Comparison of ENCODE assay signal across 11 cellular contexts in the genomic region with DNA sequence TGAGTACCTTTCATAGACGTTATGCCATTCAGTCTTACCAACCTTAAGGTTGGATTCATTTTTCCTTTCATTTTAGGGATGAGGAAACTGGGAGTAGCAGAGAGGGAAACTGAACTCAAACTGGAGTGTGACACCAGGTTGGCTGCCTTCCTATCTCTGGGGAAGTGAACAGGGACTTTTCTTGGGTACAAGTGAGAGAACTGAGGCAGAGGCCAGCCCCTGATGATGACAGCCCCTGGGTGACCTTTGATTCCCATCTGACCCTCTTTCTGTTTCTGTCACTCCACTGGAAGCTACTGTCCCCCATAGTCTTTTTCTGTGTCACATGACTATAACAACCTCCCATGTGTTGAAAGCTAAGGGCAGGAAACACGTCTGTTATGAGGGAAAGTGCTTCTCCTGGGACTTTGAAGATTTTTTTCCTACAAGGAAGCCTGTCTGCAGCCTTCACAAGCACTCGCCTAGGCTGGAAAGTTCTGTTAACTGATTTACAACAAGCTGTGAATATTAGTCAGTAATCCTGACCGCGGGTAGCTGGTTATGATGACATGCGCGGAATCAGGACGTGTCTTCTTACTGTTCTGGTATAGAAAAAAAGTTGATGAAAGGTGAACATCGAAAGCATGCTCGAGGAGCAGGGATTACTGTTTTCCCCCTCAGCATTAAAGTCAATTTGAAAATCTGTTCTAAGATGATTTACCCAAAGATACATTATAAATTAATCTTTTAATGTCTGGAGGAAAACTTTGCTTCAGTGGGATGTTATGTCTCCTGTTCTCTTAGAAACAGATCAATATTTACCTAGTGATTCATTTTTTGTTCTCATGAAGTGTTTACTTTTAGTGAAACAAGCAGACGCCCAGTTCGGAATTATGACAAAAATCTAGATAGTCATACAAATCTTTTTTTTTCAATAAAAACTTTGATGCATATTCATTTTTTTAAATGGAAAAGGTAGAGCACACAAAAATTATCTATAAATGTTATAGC. TPM values are rescaled to one million over a fixed set of nuclear protein-coding genes. Genes with fewer than 3 reads are reported as not detected.
DNase-seq lines count a peak whose midpoint lies in the region; ATAC-seq and TF ChIP-seq lines count a peak whose summit lies in the region.
"Had no signal": no experiment of that assay in that cellular context is flagged by ENCODE, and none has a peak within 500 bp of the region (broad histone marks: within the 10 kb centered on the region; RNA-seq: fewer than 3 reads in every experiment).

No MANE protein-coding gene starts in this region.

- DNase-seq in Daoy (ENCODE audit: low read depth) (peak; percentile 65), SHP77 (lab: John Stamatoyannopoulos, UW) (peak; percentile 9 to 32), fibroblast of the aortic adventitia (ENCODE audit: low read depth) (peak; percentile 63), psoas muscle (no peak), HuH-7.5 (ENCODE audit: low spot score) (no peak), SKM-1 (lab: John Stamatoyannopoulos, UW; ENCODE audit: unreplicated experiment) (no peak), mucosa of gallbladder (ENCODE audit: low spot score) (no peak)
- no peak for DNase-seq in CD8-positive, alpha-beta T cell
- DNase-seq: MM.1S, retina had no signal

- H3K27me3 Mint-ChIP-seq in CD8-positive, alpha-beta T cell (ENCODE audit: low read depth), result no peaks in the 10 kb centered on the region

- POLR2A ChIA-PET in CD8-positive, alpha-beta T cell (lab: Charles Lee), result no interaction called here

- H3K36me3 Mint-ChIP-seq in CD8-positive, alpha-beta T cell, result peaks cover 85% of the 10 kb centered on the region

- CTCF ChIA-PET in CD8-positive, alpha-beta T cell (lab: Charles Lee), result interaction anchor here (1.3 to 2.8 kb wide), 3 partner anchors 9 to 215 kb away, joined by 4 to 15 read pairs (median 7); no protein-coding TSS in a partner anchor

- peaks cover 48% of the 10 kb centered on the region for H3K4me1 ChIP-seq in psoas muscle
- H3K4me1 ChIP-seq in CD8-positive, alpha-beta T cell (ENCODE audit: insufficient read depth, low read length), result no peaks in the 10 kb centered on the region

- intact Hi-C loops in psoas muscle (cut with DNase I), result no loop called here
- intact Hi-C loops in CD8-positive, alpha-beta T cell (cut with DNase I, micrococcal nuclease), result loop anchor here (5.0 to 10.0 kb wide), 2 partner anchors 42 to 55 kb away; no protein-coding TSS in a partner anchor

- H3K27ac ChIP-seq in psoas muscle, result peak overlapping the region; percentile 78
- H3K27ac ChIP-seq in CD8-positive, alpha-beta T cell (ENCODE audit: low read depth, low read length), result no peak overlapping the region

- H3K9me3 Mint-ChIP-seq in CD8-positive, alpha-beta T cell, result no peaks in the 10 kb centered on the region

- H3K4me3 ChIP-seq in fibroblast of the aortic adventitia (ENCODE audit: low read depth, low read length) (no peak overlapping the region), psoas muscle (no peak overlapping the region)
- no peak overlapping the region for H3K4me3 ChIP-seq in CD8-positive, alpha-beta T cell (ENCODE audit: low read depth, low read length)
- H3K4me3 ChIP-seq: GM12878 had no signal

- H3K4me1 Mint-ChIP-seq in CD8-positive, alpha-beta T cell (ENCODE audit: low read depth), result no peaks in the 10 kb centered on the region

- TF ChIP-seq CTCF in fibroblast of the aortic adventitia (IDR thresholded peaks at IDR 0.05; ENCODE audit: insufficient read depth, low read length), result no peak
- TF ChIP-seq CTCF in psoas muscle (IDR thresholded peaks at IDR 0.05), result no peak
- TF ChIP-seq CTCF in CD8-positive, alpha-beta T cell (IDR thresholded peaks at IDR 0.05), result no peak

- WGBS in psoas muscle, 3 donors, result 62 to 71% (median 64%) methylated on average over 12 of the region's 12 CpGs

- no peak overlapping the region for H3K27ac Mint-ChIP-seq in CD8-positive, alpha-beta T cell

- no peak overlapping the region for H3K4me3 Mint-ChIP-seq in CD8-positive, alpha-beta T cell

- ATAC-seq in psoas muscle, result no peak
- no peak for ATAC-seq in CD8-positive, alpha-beta T cell
- ATAC-seq: GM12878 had no signal

- H3K9me3 ChIP-seq in psoas muscle, result no peaks in the 10 kb centered on the region
- H3K9me3 ChIP-seq in CD8-positive, alpha-beta T cell (ENCODE audit: low read length), result no peaks in the 10 kb centered on the region

- no peaks in the 10 kb centered on the region for H3K27me3 ChIP-seq in psoas muscle (ENCODE audit: insufficient read depth in 3 of 3, low read length in 2 of 3)
- no peaks in the 10 kb centered on the region for H3K27me3 ChIP-seq in CD8-positive, alpha-beta T cell (ENCODE audit: insufficient read depth, low read length)

- peaks cover 6 to 89% of the 10 kb centered on the region in 2 donors for H3K36me3 ChIP-seq in psoas muscle (ENCODE audit: insufficient read depth in 1 of 2, low read depth in 1 of 2)
- peaks cover 21% of the 10 kb centered on the region for H3K36me3 ChIP-seq in CD8-positive, alpha-beta T cell (ENCODE audit: insufficient read depth, low read length)

RNA-seq across cellular contexts. Expression of gene ABHD2, which starts 31.5 kb away (rescaled TPM):
- 27.1 and 31.7 TPM in 2 replicates for total RNA-seq in Daoy (2014; rRNA removed; shearing (Covaris generic))
- total RNA-seq in fibroblast of the aortic adventitia (ENCODE audit: low replicate concordance), result 34.5 and 100 TPM in 2 replicates
- 100 to 1,000 TPM in 3 of 4 donors, 10 to 100 TPM in 1; 66.1 to 215 (median 157) TPM for total RNA-seq in psoas muscle
- 10 to 100 TPM; 10.8 to 30.9 (median 26.7) TPM for polyA plus RNA-seq in psoas muscle
- total RNA-seq in mucosa of gallbladder, result 430 TPM
- 10 to 100 TPM; 22.2 to 25.7 TPM for total RNA-seq in CD8-positive, alpha-beta T cell

Comparison
In these comparisons a context has a peak if more than half of its experiments do, and no peak if none do; other contexts are left out.
1. DNase-seq: peak in Daoy (single experiment), SHP77 (2 of 2) and fibroblast of the aortic adventitia (single experiment); none in psoas muscle (0 of 2), HuH-7.5 (single experiment), SKM-1 (single experiment), mucosa of gallbladder (single experiment) and CD8-positive, alpha-beta T cell (0 of 7).
2. intact Hi-C loops: an anchor here in CD8-positive, alpha-beta T cell (5.0 to 10.0 kb wide); none called in psoas muscle.